ENCODE assay signal across 8 cellular contexts in the genomic region with DNA sequence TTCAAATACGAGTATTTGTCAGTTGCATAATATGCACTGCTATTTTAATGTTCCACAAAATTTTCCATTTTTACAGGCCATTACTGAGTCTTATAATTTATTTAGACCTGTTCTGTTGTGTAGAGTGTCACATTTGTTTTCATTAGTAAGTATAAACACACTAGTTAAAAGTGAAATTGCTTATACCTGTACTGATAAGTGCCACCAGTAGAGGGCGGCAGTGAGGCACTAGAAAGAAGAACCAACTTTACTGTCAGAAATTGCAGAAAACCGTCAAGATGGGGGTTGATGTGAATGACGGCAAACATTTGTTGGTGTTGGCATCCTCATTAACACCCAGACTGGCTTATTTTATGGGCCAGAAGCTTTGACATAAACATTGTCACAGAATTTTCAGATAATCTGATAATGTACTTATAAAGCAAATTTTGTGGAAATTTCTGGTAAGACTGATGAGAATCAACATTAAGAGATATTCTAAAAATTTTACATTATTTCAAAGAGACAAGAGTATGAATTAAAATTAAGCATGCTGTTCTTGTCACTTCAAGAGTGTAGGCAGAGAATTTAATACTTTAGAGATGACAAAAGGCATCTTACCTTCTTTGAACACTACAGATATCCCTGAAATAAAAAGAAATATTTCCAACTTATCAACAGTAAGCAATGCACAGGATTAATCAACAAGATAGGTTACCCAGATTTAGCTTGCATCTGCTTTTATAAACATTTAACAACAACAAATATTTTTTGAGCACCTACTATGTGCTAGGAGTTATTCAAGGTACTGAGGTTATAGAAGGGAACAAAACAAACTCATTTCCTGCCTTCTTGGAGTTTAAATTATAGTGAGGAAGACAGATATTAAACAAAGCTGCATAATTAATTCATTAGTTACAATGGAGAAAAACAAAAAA. TPM values are rescaled to one million over a fixed set of nuclear protein-coding genes. Genes with fewer than 3 reads are reported as not detected.
DNase-seq lines count a peak whose midpoint lies in the region; ATAC-seq and TF ChIP-seq lines count a peak whose summit lies in the region.

No MANE protein-coding gene starts in this region.

- DNase-seq in Ammon's horn (ENCODE audit: low spot score) (peak; percentile 79), H7 (peak; percentile 65), NCI-H82 treated with DMSO at 0.1 percent for 48 hours (lab: John Stamatoyannopoulos, UW; ENCODE audit: unreplicated experiment) (peak; percentile 26), epithelial cell of esophagus (ENCODE audit: low read depth) (peak; percentile 66), mesenteric fat pad (ENCODE audit: low spot score) (no peak)
- peak; percentile 84 for DNase-seq in activated CD8-positive, alpha-beta memory T cell treated with anti-CD3 and anti-CD28 coated beads, Interleukin-2, amount 10 ng/mL, durations not matched to agents 7 days and 5 days
- DNase-seq in naive thymus-derived CD8-positive, alpha-beta T cell: peak; percentile 42 to 86 (median 73)
- DNase-seq in stimulated activated effector memory CD8-positive, alpha-beta T cell treated with anti-CD3 and anti-CD28 coated beads, Interleukin-12 subunit alpha, Interleukin-12 subunit beta, amount 100 ng/mL, for 72 hours (ENCODE audit: low spot score in 2 of 2): peak; percentile 64 to 86

- H3K4me3 Mint-ChIP-seq in activated CD8-positive, alpha-beta memory T cell treated with anti-CD3 and anti-CD28 coated beads, Interleukin-2, amount 10 ng/mL, durations not matched to agents 7 days and 5 days: no peak overlapping the region
- peak overlapping the region in 9 of 10 donors; percentile 26 to 66 (median 38) for H3K4me3 Mint-ChIP-seq in naive thymus-derived CD8-positive, alpha-beta T cell
- H3K4me3 Mint-ChIP-seq in stimulated activated effector memory CD8-positive, alpha-beta T cell treated with anti-CD3 and anti-CD28 coated beads, Interleukin-12 subunit alpha, Interleukin-12 subunit beta, amount 100 ng/mL, for 72 hours: no peak overlapping the region

- CTCF ChIA-PET in activated CD8-positive, alpha-beta memory T cell treated with anti-CD3 and anti-CD28 coated beads, Interleukin-2, amount 10 ng/mL, durations not matched to agents 7 days and 5 days (lab: Charles Lee): interaction anchor here (0.6 to 5.0 kb wide), 14 partner anchors 10 to 223 kb away, joined by 3 to 23 read pairs (median 3); a partner anchor contains a TSS

- ATAC-seq in activated CD8-positive, alpha-beta memory T cell treated with anti-CD3 and anti-CD28 coated beads, Interleukin-2, amount 10 ng/mL, durations not matched to agents 7 days and 5 days: peak; percentile 68
- ATAC-seq in naive thymus-derived CD8-positive, alpha-beta T cell: peak; percentile 84 to 88
- peak; percentile 43 for ATAC-seq in stimulated activated effector memory CD8-positive, alpha-beta T cell treated with anti-CD3 and anti-CD28 coated beads, Interleukin-12 subunit alpha, Interleukin-12 subunit beta, amount 100 ng/mL, for 72 hours

- H3K27ac Mint-ChIP-seq in activated CD8-positive, alpha-beta memory T cell treated with anti-CD3 and anti-CD28 coated beads, Interleukin-2, amount 10 ng/mL, durations not matched to agents 7 days and 5 days: no peak overlapping the region
- H3K27ac Mint-ChIP-seq in naive thymus-derived CD8-positive, alpha-beta T cell: peak overlapping the region in 2 of 10 donors; percentile 12 to 55
- no peak overlapping the region for H3K27ac Mint-ChIP-seq in stimulated activated effector memory CD8-positive, alpha-beta T cell treated with anti-CD3 and anti-CD28 coated beads, Interleukin-12 subunit alpha, Interleukin-12 subunit beta, amount 100 ng/mL, for 72 hours

- H3K36me3 ChIP-seq in H7 (replicated peaks; ENCODE audit: control insufficient read depth, insufficient read depth, low read length): no peaks in the 10 kb centered on the region

- H3K9me3 Mint-ChIP-seq in activated CD8-positive, alpha-beta memory T cell treated with anti-CD3 and anti-CD28 coated beads, Interleukin-2, amount 10 ng/mL, durations not matched to agents 7 days and 5 days (ENCODE audit: low read depth): no peaks in the 10 kb centered on the region
- no peaks in the 10 kb centered on the region for H3K9me3 Mint-ChIP-seq in naive thymus-derived CD8-positive, alpha-beta T cell
- no peaks in the 10 kb centered on the region for H3K9me3 Mint-ChIP-seq in stimulated activated effector memory CD8-positive, alpha-beta T cell treated with anti-CD3 and anti-CD28 coated beads, Interleukin-12 subunit alpha, Interleukin-12 subunit beta, amount 100 ng/mL, for 72 hours

- POLR2A ChIA-PET in naive thymus-derived CD8-positive, alpha-beta T cell (lab: Charles Lee): no interaction called here

- H3K27me3 Mint-ChIP-seq in activated CD8-positive, alpha-beta memory T cell treated with anti-CD3 and anti-CD28 coated beads, Interleukin-2, amount 10 ng/mL, durations not matched to agents 7 days and 5 days: no peaks in the 10 kb centered on the region
- no peaks in the 10 kb centered on the region for H3K27me3 Mint-ChIP-seq in naive thymus-derived CD8-positive, alpha-beta T cell

- H3K4me1 Mint-ChIP-seq in activated CD8-positive, alpha-beta memory T cell treated with anti-CD3 and anti-CD28 coated beads, Interleukin-2, amount 10 ng/mL, durations not matched to agents 7 days and 5 days: peaks cover 26% of the 10 kb centered on the region
- peaks cover 8 to 19% (median 15%) of the 10 kb centered on the region in 4 donors for H3K4me1 Mint-ChIP-seq in naive thymus-derived CD8-positive, alpha-beta T cell
- H3K4me1 Mint-ChIP-seq in stimulated activated effector memory CD8-positive, alpha-beta T cell treated with anti-CD3 and anti-CD28 coated beads, Interleukin-12 subunit alpha, Interleukin-12 subunit beta, amount 100 ng/mL, for 72 hours: peaks cover 16% of the 10 kb centered on the region

- peaks cover 3% of the 10 kb centered on the region for H3K36me3 Mint-ChIP-seq in activated CD8-positive, alpha-beta memory T cell treated with anti-CD3 and anti-CD28 coated beads, Interleukin-2, amount 10 ng/mL, durations not matched to agents 7 days and 5 days
- H3K36me3 Mint-ChIP-seq in naive thymus-derived CD8-positive, alpha-beta T cell: peaks cover 0 to 26% (median 8%) of the 10 kb centered on the region in 3 donors
- H3K36me3 Mint-ChIP-seq in stimulated activated effector memory CD8-positive, alpha-beta T cell treated with anti-CD3 and anti-CD28 coated beads, Interleukin-12 subunit alpha, Interleukin-12 subunit beta, amount 100 ng/mL, for 72 hours: no peaks in the 10 kb centered on the region

- TF ChIP-seq CTCF in epithelial cell of esophagus (IDR thresholded peaks at IDR 0.05; ENCODE audit: insufficient read depth, low read depth, low read length, missing control alignments): peak; percentile 88

- no peak overlapping the region for H3K4me3 ChIP-seq in H7 (ENCODE audit: insufficient read depth, low read depth, low read length)
- H3K4me3 ChIP-seq in epithelial cell of esophagus (ENCODE audit: low read length): no peak overlapping the region

- no peaks in the 10 kb centered on the region for H3K27me3 ChIP-seq in H7 (ENCODE audit: control insufficient read depth, insufficient read depth, low read length)

RNA-seq across cellular contexts. Expression of a gene that starts 24.9 kb away (rescaled TPM):
- total RNA-seq in H7 (2014; rRNA removed; shearing (Covaris generic)): 0.07 TPM in 1 of 2 replicates, not detected in the other
- total RNA-seq in activated CD8-positive, alpha-beta memory T cell treated with anti-CD3 and anti-CD28 coated beads, Interleukin-2, amount 10 ng/mL, durations not matched to agents 7 days and 5 days: 10 to 100 TPM in 1 of 2 experiments, 1 to 10 TPM in 1; 7.3 to 17.7 TPM
- 10 to 100 TPM; 11.3 to 12.6 TPM for total RNA-seq in naive thymus-derived CD8-positive, alpha-beta T cell
- 1 to 10 TPM; 2.3 to 4.9 (median 3.8) TPM for polyA plus RNA-seq in naive thymus-derived CD8-positive, alpha-beta T cell
- total RNA-seq in mesenteric fat pad: 29.0 TPM

RNA-seq across cellular contexts. Expression of a gene that starts 36.3 kb away (rescaled TPM):
- total RNA-seq in H7 (2014; rRNA removed; shearing (Covaris generic)): 0.55 and 2.1 TPM in 2 replicates
- total RNA-seq in activated CD8-positive, alpha-beta memory T cell treated with anti-CD3 and anti-CD28 coated beads, Interleukin-2, amount 10 ng/mL, durations not matched to agents 7 days and 5 days: 10 to 100 TPM; 29.0 to 32.5 TPM
- 10 to 100 TPM; 11.4 to 12.6 TPM for total RNA-seq in naive thymus-derived CD8-positive, alpha-beta T cell
- polyA plus RNA-seq in naive thymus-derived CD8-positive, alpha-beta T cell: 10 to 100 TPM in 2 of 3 donors, 1 to 10 TPM in 1; 9.7 to 15.8 (median 13.7) TPM
- total RNA-seq in mesenteric fat pad: 5.9 TPM

Comparison
In these comparisons a context has a peak if more than half of its experiments do, and no peak if none do; other contexts are left out.
1. H3K4me3 Mint-ChIP-seq: peak in naive thymus-derived CD8-positive, alpha-beta T cell (9 of 10); none in activated CD8-positive, alpha-beta memory T cell treated with anti-CD3 and anti-CD28 coated beads, Interleukin-2, amount 10 ng/mL, durations not matched to agents 7 days and 5 days (single experiment) and stimulated activated effector memory CD8-positive, alpha-beta T cell treated with anti-CD3 and anti-CD28 coated beads, Interleukin-12 subunit alpha, Interleukin-12 subunit beta, amount 100 ng/mL, for 72 hours (single experiment).
2. Peak in every context shown above with its lines, with median percentiles within 50 percentile points of each other: ATAC-seq.